ENCODE assay signal across 14 cellular contexts in genomic region chrX:120512627-120513026, GRCh38.
"Had no signal": no experiment of that assay in that cellular context is flagged by ENCODE, and none has a peak within 500 bp of the region (broad histone marks: within the 10 kb centered on the region; RNA-seq: fewer than 3 reads in every experiment).

No MANE protein-coding gene starts in this region.

- H3K4me3 ChIP-seq: left ventricle myocardium inferior, ovary, sigmoid colon, spleen, thyroid gland had no signal

- H3K36me3 ChIP-seq: left ventricle myocardium inferior, ovary, sigmoid colon, spleen, thyroid gland had no signal

- ATAC-seq: activated CD4-positive, alpha-beta T cell treated with anti-CD3 and anti-CD28 coated beads for 36 hours; naive thymus-derived CD8-positive, alpha-beta T cell; stimulated activated naive B cell treated with anti-CD40 and anti-IgM and Interleukin-4, amounts not matched to agents 10 μg/mL and 1 μg/mL and 100 μg/mL, for 72 hours had no signal

- DNase-seq: activated CD4-positive, alpha-beta T cell treated with anti-CD3 and anti-CD28 coated beads for 36 hours; activated CD4-positive, alpha-beta T cell treated with anti-CD3 and anti-CD28 coated beads, Interleukin-2, amount 50 U/mL, for 48 hours; activated naive CD8-positive, alpha-beta T cell treated with anti-CD3 and anti-CD28 coated beads for 36 hours; amniotic stem cell; foreskin fibroblast; hippocampal formation; islet precursor cell; left ventricle myocardium inferior; naive thymus-derived CD8-positive, alpha-beta T cell; ovary; sigmoid colon; spleen; stimulated activated naive B cell treated with anti-CD40 and anti-IgM and Interleukin-4, amounts not matched to agents 10 μg/mL and 1 μg/mL and 100 μg/mL, for 72 hours; thyroid gland had no signal

- H3K4me1 ChIP-seq: left ventricle myocardium inferior, sigmoid colon, spleen, thyroid gland had no signal

- H3K27me3 ChIP-seq: ovary, sigmoid colon, spleen, thyroid gland had no signal

- H3K27ac ChIP-seq: left ventricle myocardium inferior, ovary, sigmoid colon, spleen, thyroid gland had no signal

- H3K9me3 ChIP-seq: left ventricle myocardium inferior, ovary, sigmoid colon, spleen, thyroid gland had no signal
